8 cellular contexts compared by ENCODE assay signal in genomic region chr4:88659061-88659889, GRCh38. TPM values are rescaled to one million over a fixed set of nuclear protein-coding genes. Genes with fewer than 3 reads are reported as not detected.
DNase-seq lines count a peak whose midpoint lies in the region; ATAC-seq and TF ChIP-seq lines count a peak whose summit lies in the region.

No MANE protein-coding gene starts in this region.

- TF ChIP-seq CTCF in MCF 10A (IDR thresholded peaks at IDR 0.05; ENCODE audit: unreplicated experiment), result peak; percentile 76

- DNase-seq in NCI-H524 (lab: John Stamatoyannopoulos, UW) (peak; percentile 28 to 45), NCI-H524 treated with DMSO at 0.1 percent for 48 hours (lab: John Stamatoyannopoulos, UW) (no peak), RPMI8226 (peak; percentile 15), MCF 10A (ENCODE audit: unreplicated experiment) (peak; percentile 79), inferior parietal cortex (ENCODE audit: extremely low spot score) (peak; percentile 47)
- DNase-seq in stimulated activated CD4-positive, alpha-beta T cell treated with anti-CD3 and anti-CD28 coated beads, Interleukin-2, amount 100 ng/mL, for 4 hours (ENCODE audit: low read depth), result peak; percentile 4

- CTCF ChIA-PET in MCF 10A (lab: Yijun Ruan, JAX), result interaction anchor here (0.6 to 8.0 kb wide), 41 partner anchors 8 to 1489 kb away, joined by 3 to 149 read pairs (median 4); partner anchors contain the start of genes FAM13A, HERC3, NAP1L5 and PYURF

- BruUV-seq in MCF 10A (replicated peaks; lab: Mats Ljungman, UMichigan), result no TSS peak

- peak; percentile 90 for ATAC-seq in GM19455 (IDR thresholded peaks at IDR 0.05; ENCODE audit: unreplicated experiment)
- ATAC-seq in HG03439 (IDR thresholded peaks at IDR 0.05; ENCODE audit: unreplicated experiment), result peak; percentile 84

- peak overlapping the region; percentile 50 for H3K27ac Mint-ChIP-seq in MCF 10A (ENCODE audit: low read depth, unreplicated experiment)

- peaks cover 42% of the 10 kb centered on the region for H3K36me3 Mint-ChIP-seq in MCF 10A (ENCODE audit: insufficient read depth, unreplicated experiment)

- no peaks in the 10 kb centered on the region for H3K9me3 Mint-ChIP-seq in MCF 10A (ENCODE audit: unreplicated experiment)

- peaks cover 15% of the 10 kb centered on the region for H3K4me1 Mint-ChIP-seq in MCF 10A (ENCODE audit: insufficient read depth, unreplicated experiment)

- POLR2A ChIA-PET in MCF 10A (lab: Yijun Ruan, JAX), result interaction anchor here (0.5 to 1.4 kb wide), 18 partner anchors 9 to 134 kb away, joined by 3 to 29 read pairs (median 5); partner anchors contain the start of genes HERC3 and PYURF

- H3K27me3 Mint-ChIP-seq in MCF 10A (ENCODE audit: insufficient read depth, unreplicated experiment), result no peaks in the 10 kb centered on the region

- intact Hi-C loops in MCF 10A (cut with micrococcal nuclease), result loop anchor here (1.0 to 5.0 kb wide), 3 partner anchors 47 to 120 kb away; no protein-coding TSS in a partner anchor

- H3K4me3 Mint-ChIP-seq in MCF 10A (ENCODE audit: unreplicated experiment), result no peak overlapping the region

RNA-seq across cellular contexts. Expression of gene NAP1L5, which starts 38.4 kb away (rescaled TPM):
- 0.27 and 0.30 TPM in 2 replicates for total RNA-seq in MCF 10A (2022)
